8 cellular contexts compared by ENCODE assay signal in genomic region chr15:85691350-85692240, GRCh38.
DNase-seq lines count a peak whose midpoint lies in the region; ATAC-seq and TF ChIP-seq lines count a peak whose summit lies in the region.

No MANE protein-coding gene starts in this region.

- no peaks in the 10 kb centered on the region for H3K27me3 ChIP-seq in ascending aorta

- peak; percentile 44 for ATAC-seq in HG03159 (IDR thresholded peaks at IDR 0.05; ENCODE audit: unreplicated experiment)

- H3K4me1 ChIP-seq in ascending aorta, result peaks cover 0 to 39% of the 10 kb centered on the region in 2 donors

- H3K4me3 ChIP-seq in ascending aorta, result no peak overlapping the region

- H3K9me3 ChIP-seq in ascending aorta, result no peaks in the 10 kb centered on the region

- peak; percentile 47 for DNase-seq in stimulated activated CD4-positive, alpha-beta T cell treated with anti-CD3 and anti-CD28 coated beads, Interleukin-1b, Interleukin-23, amount 100 ng/mL, for 48 hours
- DNase-seq in stimulated activated CD4-positive, alpha-beta T cell treated with anti-CD3 and anti-CD28 coated beads, Interleukin-4, amount 100 ng/mL, for 4 hours, result no peak
- DNase-seq in ascending aorta (ENCODE audit: low spot score in 2 of 2) (no peak), NCI-H446 treated with DMSO at 0.1 percent for 48 hours (lab: John Stamatoyannopoulos, UW) (no peak), NCI-H187 treated with DMSO at 0.1 percent for 48 hours (lab: John Stamatoyannopoulos, UW) (no peak), ureter (ENCODE audit: low spot score) (no peak)

- no peaks in the 10 kb centered on the region for H3K27me3 Mint-ChIP-seq in stimulated activated naive CD8-positive, alpha-beta T cell treated with anti-CD3 and anti-CD28 coated beads, Interleukin-15, Interleukin-2, amounts not matched to agents 100 ng/mL and 50 ng/mL, for 24 hours

- intact Hi-C loops in ascending aorta (cut with DNase I), result no loop called here

- H3K27ac Mint-ChIP-seq in stimulated activated naive CD8-positive, alpha-beta T cell treated with anti-CD3 and anti-CD28 coated beads, Interleukin-15, Interleukin-2, amounts not matched to agents 100 ng/mL and 50 ng/mL, for 24 hours, result peak overlapping the region; percentile 98

- peaks cover 79% of the 10 kb centered on the region for H3K4me1 Mint-ChIP-seq in stimulated activated naive CD8-positive, alpha-beta T cell treated with anti-CD3 and anti-CD28 coated beads, Interleukin-15, Interleukin-2, amounts not matched to agents 100 ng/mL and 50 ng/mL, for 24 hours (ENCODE audit: low read depth)

- peaks cover 59% of the 10 kb centered on the region for H3K36me3 Mint-ChIP-seq in stimulated activated naive CD8-positive, alpha-beta T cell treated with anti-CD3 and anti-CD28 coated beads, Interleukin-15, Interleukin-2, amounts not matched to agents 100 ng/mL and 50 ng/mL, for 24 hours (ENCODE audit: low read depth)

- H3K4me3 Mint-ChIP-seq in stimulated activated naive CD8-positive, alpha-beta T cell treated with anti-CD3 and anti-CD28 coated beads, Interleukin-15, Interleukin-2, amounts not matched to agents 100 ng/mL and 50 ng/mL, for 24 hours, result peak overlapping the region; percentile 86

- TF ChIP-seq CTCF in ascending aorta (IDR thresholded peaks at IDR 0.05), result no peak

- H3K36me3 ChIP-seq in ascending aorta, result peaks cover 41 to 43% of the 10 kb centered on the region in 2 donors

- peak overlapping the region; percentile 6 to 58 for H3K27ac ChIP-seq in ascending aorta

- no peaks in the 10 kb centered on the region for H3K9me3 Mint-ChIP-seq in stimulated activated naive CD8-positive, alpha-beta T cell treated with anti-CD3 and anti-CD28 coated beads, Interleukin-15, Interleukin-2, amounts not matched to agents 100 ng/mL and 50 ng/mL, for 24 hours
